In the genomic region with DNA sequence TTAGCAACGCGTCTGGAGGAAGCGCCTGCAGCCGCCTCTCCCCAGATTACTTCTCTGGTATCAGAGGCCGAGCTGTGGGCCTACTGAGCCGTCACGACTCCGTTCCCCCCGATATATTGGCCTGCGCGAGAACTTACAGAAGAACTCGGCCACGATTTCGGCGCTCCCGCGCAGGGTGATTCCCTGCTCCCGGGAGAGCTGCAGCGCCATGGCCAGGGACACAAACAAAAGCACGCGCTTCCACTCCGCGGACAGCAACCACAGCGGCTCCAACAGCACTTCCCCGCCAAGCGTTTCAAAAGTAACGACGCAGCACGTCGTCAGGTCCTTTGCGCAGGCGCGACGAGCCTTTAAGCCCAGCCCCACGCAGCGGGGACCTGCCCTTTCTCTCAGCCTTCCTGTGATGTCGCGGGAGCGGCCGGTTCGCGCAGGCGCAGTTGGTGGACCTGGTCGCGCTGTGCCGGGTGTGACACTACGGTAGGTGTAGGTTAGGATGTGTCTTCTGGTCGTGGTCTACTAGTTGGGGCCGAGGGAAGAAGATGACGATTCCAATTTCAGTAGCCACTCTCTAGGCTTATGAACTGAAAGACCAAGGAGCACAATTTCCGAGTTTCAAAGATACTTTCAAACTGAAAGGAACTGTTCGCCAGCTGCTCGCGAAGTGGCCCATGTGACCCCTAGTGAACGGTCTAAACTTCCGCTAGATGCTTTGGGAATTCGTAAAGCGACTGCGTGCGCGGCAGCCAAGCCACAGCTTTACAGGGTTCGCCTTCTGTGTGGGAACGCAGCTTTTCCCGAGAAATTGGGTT, we compare ENCODE assay signal across 8 cellular contexts. TPM values are rescaled to one million over a fixed set of nuclear protein-coding genes. Genes with fewer than 3 reads are reported as not detected.
A peak's percentile ranks its signal among the peaks of the same experiment; 100 is the strongest.
DNase-seq lines count a peak whose midpoint lies in the region; ATAC-seq and TF ChIP-seq lines count a peak whose summit lies in the region.

A gene (minus strand): TSS at position 324 of the 809 bp plus-strand sequence. CDS start 114 bp downstream, at position 210.

- H3K27me3 ChIP-seq in spleen (replicated peaks in 1 of 7): no peaks in the 10 kb centered on the region

- H3K9me3 ChIP-seq in spleen: no peaks in the 10 kb centered on the region

- H3K4me1 ChIP-seq in spleen: peaks cover 14 to 65% (median 35%) of the 10 kb centered on the region in 6 donors

- peak within 1 kb of the TSS; percentile 58 to 87 (median 69) for H3K4me3 ChIP-seq in spleen

- peak in 2 of 11 experiments; percentile 13 to 22 for TF ChIP-seq CTCF in spleen (IDR thresholded peaks at IDR 0.05 in 8 of 11, conservative IDR thresholded peaks at IDR 0.05 in 3 of 11)

- no peaks in the 10 kb centered on the region for H3K36me3 ChIP-seq in spleen

- WGBS in spleen, 5 donors: 0 to 1% (median 0%) methylated on average over 28 to 64 of the region's 64 CpGs

- TF ChIP-seq POLR2A in spleen (IDR thresholded peaks at IDR 0.05): peak; percentile 30 to 88 (median 86)

- H3K27ac ChIP-seq in spleen: peak within 1 kb of the TSS; percentile 95 to 99 (median 98)

- intact Hi-C loops in spleen (cut with DNase I; ENCODE audit: low total_unique reads): no loop called here

- DNase-seq in AG08396 (ENCODE audit: low spot score): peak; percentile 98
- DNase-seq in NCI-H345 treated with DMSO at 0.1 percent for 48 hours (lab: John Stamatoyannopoulos, UW; ENCODE audit: unreplicated experiment): peak; percentile 88
- peak; percentile 96 to 99 (median 97) for DNase-seq in activated CD4-positive, CD25-positive, alpha-beta regulatory T cell (lab: John Stamatoyannopoulos, UW)
- peak; percentile 99 for DNase-seq in central memory CD4-positive, alpha-beta T cell
- peak; percentile 99 for DNase-seq in inferior parietal cortex (ENCODE audit: extremely low spot score)
- peak; percentile 100 for DNase-seq in spleen

- peak; percentile 91 for ATAC-seq in GM19023 (IDR thresholded peaks at IDR 0.05; ENCODE audit: unreplicated experiment)
- peak; percentile 88 for ATAC-seq in HG03280 (IDR thresholded peaks at IDR 0.05; ENCODE audit: unreplicated experiment)

RNA-seq across cellular contexts. Expression of the gene that starts here (rescaled TPM):
- 1 to 10 TPM; 3.3 to 7.5 (median 4.7) TPM for total RNA-seq in spleen
- 10 to 100 TPM in 2 of 3 donors, 1 to 10 TPM in 1; 4.2 to 13.7 (median 11.6) TPM for polyA plus RNA-seq in spleen

Comparison
In these comparisons a context has a peak if more than half of its experiments do, and no peak if none do; other contexts are left out.
1. Peak in every context shown above with its lines: DNase-seq, ATAC-seq, H3K4me3 ChIP-seq and H3K27ac ChIP-seq.